8 cellular contexts compared by ENCODE assay signal in genomic region chr19:41263850-41264580, GRCh38. TPM values are rescaled to one million over a fixed set of nuclear protein-coding genes. Genes with fewer than 3 reads are reported as not detected.
DNase-seq lines count a peak whose midpoint lies in the region; ATAC-seq, FAIRE-seq and TF ChIP-seq lines count a peak whose summit lies in the region.

TSS of gene HNRNPUL1 (plus strand) at chr19:41264372. CDS start at chr19:41264504, 132 bp downstream.

- no peaks in the 10 kb centered on the region for H3K9me3 Mint-ChIP-seq in WTC11

- H3K27me3 ChIP-seq in small intestine (ENCODE audit: control insufficient read depth in 2 of 2, insufficient read depth in 2 of 2, low read length in 2 of 2), result no peaks in the 10 kb centered on the region

- peaks cover 27% of the 10 kb centered on the region for H3K4me1 Mint-ChIP-seq in WTC11

- H3K27me3 Mint-ChIP-seq in WTC11 (ENCODE audit: low read depth), result no peaks in the 10 kb centered on the region; the same call in 1 of the 2 replicates

- H3K4me3 ChIP-seq in cardiac fibroblast (replicated peaks in 1 of 2; ENCODE audit: low read depth in 2 of 2, low read length in 2 of 2) (peak within 1 kb of the TSS; percentile 72 to 86), small intestine (ENCODE audit: low read depth in 1 of 2, low read length in 2 of 2) (peak within 1 kb of the TSS; percentile 96 to 98)

- WGBS in small intestine, 3 donors, result 0 to 1% (median 0%) methylated on average over 46 to 55 of the region's 55 CpGs

- H3K27ac ChIP-seq in small intestine (ENCODE audit: low read depth in 1 of 2, low read length in 1 of 2), result peak within 1 kb of the TSS; percentile 96 to 100

- POLR2A ChIA-PET in WTC11 (lab: Charles Lee), result interaction anchor here (0.8 to 3.2 kb wide), 11 partner anchors 15 to 1336 kb away, joined by 3 to 24 read pairs (median 4); partner anchors contain the start of genes AXL, B9D2 and CYP2S1

- ATAC-seq in GM18907 (IDR thresholded peaks at IDR 0.05; ENCODE audit: unreplicated experiment) (peak; percentile 73), HG03175 (IDR thresholded peaks at IDR 0.05; ENCODE audit: unreplicated experiment) (peak; percentile 75), WTC11 (peak; percentile 83)

- peak within 1 kb of the TSS; percentile 99 for H3K27ac Mint-ChIP-seq in WTC11

- H3K4me1 ChIP-seq in small intestine (ENCODE audit: control insufficient read depth in 2 of 2, insufficient read depth in 1 of 2, low read depth in 1 of 2, low read length in 1 of 2), result peaks cover 0 to 5% of the 10 kb centered on the region in 2 donors

- CTCF ChIA-PET in WTC11 (lab: Charles Lee), result interaction anchor here (0.7 to 5.7 kb wide), 19 partner anchors 14 to 444 kb away, joined by 3 to 95 read pairs (median 4); partner anchors contain the start of genes AXL and CYP2S1

- peaks cover 26% of the 10 kb centered on the region for H3K36me3 Mint-ChIP-seq in WTC11

- peak; percentile 96 for FAIRE-seq in small intestine (lab: Jason Lieb, UNC)

- no peak for TF ChIP-seq CTCF in WTC11 (IDR thresholded peaks at IDR 0.05)
- TF ChIP-seq CTCF in cardiac fibroblast (IDR thresholded peaks at IDR 0.05; ENCODE audit: low read depth, low read length), result no peak

- no peaks in the 10 kb centered on the region for H3K9me3 ChIP-seq in small intestine (ENCODE audit: control insufficient read depth, low read depth)

- H3K4me3 Mint-ChIP-seq in WTC11, result peak within 1 kb of the TSS; percentile 95

- peaks cover 1 to 6% of the 10 kb centered on the region in 2 donors for H3K36me3 ChIP-seq in small intestine (ENCODE audit: control insufficient read depth in 2 of 2, insufficient read depth in 2 of 2, low read length in 2 of 2)

- DNase-seq in AG08396 (ENCODE audit: low spot score) (peak; percentile 100), NCI-H226 (peak; percentile 99), WTC11 (ENCODE audit: low spot score) (peak; percentile 98), cardiac fibroblast (ENCODE audit: low read depth in 2 of 2) (peak; percentile 100), iPS-NIHi11 (ENCODE audit: low spot score) (peak; percentile 100), small intestine (peak; percentile 100)

TF ChIP-seq in WTC11, 78 proteins besides CTCF, POLR2A, EP300 and RAD21 (continues in another document):
- TF ChIP-seq CREB1 (CRISPR knock-in tag; IDR thresholded peaks at IDR 0.05), result no peak
- no peak for TF ChIP-seq TCF7 (CRISPR knock-in tag; IDR thresholded peaks at IDR 0.05; ENCODE audit: low read depth)
- TF ChIP-seq E2F5 (CRISPR knock-in tag; IDR thresholded peaks at IDR 0.05), result peak; percentile 99
- TF ChIP-seq FOXJ3 (CRISPR knock-in tag; IDR thresholded peaks at IDR 0.05; ENCODE audit: borderline replicate concordance), result no peak
- TF ChIP-seq MXD4 (CRISPR knock-in tag; IDR thresholded peaks at IDR 0.05; ENCODE audit: borderline replicate concordance), result no peak
- no peak for TF ChIP-seq CBFB (CRISPR knock-in tag; IDR thresholded peaks at IDR 0.05; ENCODE audit: low read depth)
- TF ChIP-seq NFE2L1 (CRISPR knock-in tag; IDR thresholded peaks at IDR 0.05), result peak; percentile 55; the same call in 1 of the 2 replicates
- no peak for TF ChIP-seq PRDM15 (CRISPR knock-in tag; IDR thresholded peaks at IDR 0.05)
- TF ChIP-seq ZNF121 (CRISPR knock-in tag; IDR thresholded peaks at IDR 0.05), result no peak
- TF ChIP-seq, protein P1, sequence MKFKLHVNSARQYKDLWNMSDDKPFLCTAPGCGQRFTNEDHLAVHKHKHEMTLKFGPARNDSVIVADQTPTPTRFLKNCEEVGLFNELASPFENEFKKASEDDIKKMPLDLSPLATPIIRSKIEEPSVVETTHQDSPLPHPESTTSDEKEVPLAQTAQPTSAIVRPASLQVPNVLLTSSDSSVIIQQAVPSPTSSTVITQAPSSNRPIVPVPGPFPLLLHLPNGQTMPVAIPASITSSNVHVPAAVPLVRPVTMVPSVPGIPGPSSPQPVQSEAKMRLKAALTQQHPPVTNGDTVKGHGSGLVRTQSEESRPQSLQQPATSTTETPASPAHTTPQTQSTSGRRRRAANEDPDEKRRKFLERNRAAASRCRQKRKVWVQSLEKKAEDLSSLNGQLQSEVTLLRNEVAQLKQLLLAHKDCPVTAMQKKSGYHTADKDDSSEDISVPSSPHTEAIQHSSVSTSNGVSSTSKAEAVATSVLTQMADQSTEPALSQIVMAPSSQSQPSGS (CRISPR knock-in tag; IDR thresholded peaks at IDR 0.05; ENCODE audit: borderline replicate concordance, low read depth), result no peak
- TF ChIP-seq GTF2I (CRISPR knock-in tag; conservative IDR thresholded peaks at IDR 0.05), result no peak
- 0 out of 2 replicates have a peak, but pooled peaks have one; percentile 16 for TF ChIP-seq ERG (CRISPR knock-in tag; IDR thresholded peaks at IDR 0.05)
- no peak for TF ChIP-seq ZNF396 (CRISPR knock-in tag; IDR thresholded peaks at IDR 0.05; ENCODE audit: borderline replicate concordance)
- TF ChIP-seq, protein P2, sequence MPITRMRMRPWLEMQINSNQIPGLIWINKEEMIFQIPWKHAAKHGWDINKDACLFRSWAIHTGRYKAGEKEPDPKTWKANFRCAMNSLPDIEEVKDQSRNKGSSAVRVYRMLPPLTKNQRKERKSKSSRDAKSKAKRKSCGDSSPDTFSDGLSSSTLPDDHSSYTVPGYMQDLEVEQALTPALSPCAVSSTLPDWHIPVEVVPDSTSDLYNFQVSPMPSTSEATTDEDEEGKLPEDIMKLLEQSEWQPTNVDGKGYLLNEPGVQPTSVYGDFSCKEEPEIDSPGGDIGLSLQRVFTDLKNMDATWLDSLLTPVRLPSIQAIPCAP (CRISPR knock-in tag; IDR thresholded peaks at IDR 0.05), result peak; percentile 57; the same call in 1 of the 2 replicates
- no peak for TF ChIP-seq OVOL2 (CRISPR knock-in tag; IDR thresholded peaks at IDR 0.05; ENCODE audit: borderline replicate concordance)
- no peak for TF ChIP-seq ZBTB21 (CRISPR knock-in tag; IDR thresholded peaks at IDR 0.05; ENCODE audit: borderline replicate concordance)
- peak; percentile 96 for TF ChIP-seq E2F4 (CRISPR knock-in tag; IDR thresholded peaks at IDR 0.05; ENCODE audit: borderline replicate concordance, low read depth)
- TF ChIP-seq FOXK1 (CRISPR knock-in tag; IDR thresholded peaks at IDR 0.05), result peak; percentile 83

RNA-seq across cellular contexts. Expression of gene HNRNPUL1, which starts in this region (rescaled TPM):
- total RNA-seq in WTC11 (2021), result 246 to 282 TPM (median 257 TPM) in 3 replicates
- 100 to 1,000 TPM in 1 of 3 donors, 10 to 100 TPM in 2; 76.3 to 117 (median 80.8) TPM for polyA plus RNA-seq in small intestine

Comparison
In these comparisons a context has a peak if more than half of its experiments do, and no peak if none do; other contexts are left out.
1. Peak in every context shown above with its lines: DNase-seq, ATAC-seq, H3K4me3 ChIP-seq and H3K27ac ChIP-seq.